In the genomic region with DNA sequence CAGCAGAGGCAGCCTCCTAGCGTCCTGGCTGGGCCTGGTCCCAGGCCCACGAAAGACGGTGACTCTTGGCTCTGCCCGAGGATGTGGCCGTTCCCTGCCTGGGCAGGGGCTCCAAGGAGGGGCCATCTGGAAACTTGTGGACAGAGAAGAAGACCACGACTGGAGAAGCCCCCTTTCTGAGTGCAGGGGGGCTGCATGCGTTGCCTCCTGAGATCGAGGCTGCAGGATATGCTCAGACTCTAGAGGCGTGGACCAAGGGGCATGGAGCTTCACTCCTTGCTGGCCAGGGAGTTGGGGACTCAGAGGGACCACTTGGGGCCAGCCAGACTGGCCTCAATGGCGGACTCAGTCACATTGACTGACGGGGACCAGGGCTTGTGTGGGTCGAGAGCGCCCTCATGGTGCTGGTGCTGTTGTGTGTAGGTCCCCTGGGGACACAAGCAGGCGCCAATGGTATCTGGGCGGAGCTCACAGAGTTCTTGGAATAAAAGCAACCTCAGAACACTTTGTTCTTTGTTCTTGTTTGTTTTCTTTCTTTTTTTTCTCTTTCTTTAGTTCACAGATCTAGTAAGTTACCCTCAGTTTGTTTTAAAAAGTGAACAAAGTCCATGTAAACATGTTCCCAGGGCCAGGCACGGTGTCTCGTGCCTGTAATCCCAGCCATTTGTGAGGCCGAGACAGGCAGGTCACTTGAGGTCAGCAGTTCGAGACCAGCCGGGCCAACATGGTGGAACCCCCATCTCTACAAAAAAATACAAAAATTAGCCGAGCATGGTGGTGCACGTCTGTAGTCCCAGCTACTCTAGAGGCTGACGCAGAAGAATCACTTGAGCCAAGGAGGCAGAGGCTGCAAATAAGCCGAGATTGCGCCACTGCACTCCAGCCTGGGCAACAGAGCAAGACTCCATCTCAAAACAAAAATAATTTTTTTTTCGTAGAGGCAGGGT, we compare ENCODE assay signal across 1 cellular context.
TF ChIP-seq lines count a peak whose summit lies in the region.

No MANE protein-coding gene starts in this region.

TF ChIP-seq in H1, 55 proteins besides CTCF, POLR2A, EP300 and RAD21:
- TF ChIP-seq ZNF274 (IDR thresholded peaks at IDR 0.05; ENCODE audit: borderline replicate concordance, extremely low read depth, low read length) (no peak), CHD2 (IDR thresholded peaks at IDR 0.05; ENCODE audit: low read length) (no peak), KDM5A (IDR thresholded peaks at IDR 0.05; ENCODE audit: low read length) (no peak), GABPA (IDR thresholded peaks at IDR 0.05; ENCODE audit: borderline replicate concordance, insufficient read depth, low read length) (no peak), POLR2AphosphoS5 (IDR thresholded peaks at IDR 0.05; ENCODE audit: low read depth, low read length) (no peak), SP1 (IDR thresholded peaks at IDR 0.05; ENCODE audit: low read depth, low read length) (no peak), ATF3 (IDR thresholded peaks at IDR 0.05; ENCODE audit: insufficient read depth, low read depth, low read length) (no peak), CHD1 (IDR thresholded peaks at IDR 0.05; ENCODE audit: low read depth, low read length) (no peak), HDAC2 (IDR thresholded peaks at IDR 0.05; ENCODE audit: borderline replicate concordance in 1 of 2, low read depth in 2 of 2, low read length in 2 of 2) (no peak)
